Comparison of ENCODE assay signal across 11 cellular contexts in the genomic region with DNA sequence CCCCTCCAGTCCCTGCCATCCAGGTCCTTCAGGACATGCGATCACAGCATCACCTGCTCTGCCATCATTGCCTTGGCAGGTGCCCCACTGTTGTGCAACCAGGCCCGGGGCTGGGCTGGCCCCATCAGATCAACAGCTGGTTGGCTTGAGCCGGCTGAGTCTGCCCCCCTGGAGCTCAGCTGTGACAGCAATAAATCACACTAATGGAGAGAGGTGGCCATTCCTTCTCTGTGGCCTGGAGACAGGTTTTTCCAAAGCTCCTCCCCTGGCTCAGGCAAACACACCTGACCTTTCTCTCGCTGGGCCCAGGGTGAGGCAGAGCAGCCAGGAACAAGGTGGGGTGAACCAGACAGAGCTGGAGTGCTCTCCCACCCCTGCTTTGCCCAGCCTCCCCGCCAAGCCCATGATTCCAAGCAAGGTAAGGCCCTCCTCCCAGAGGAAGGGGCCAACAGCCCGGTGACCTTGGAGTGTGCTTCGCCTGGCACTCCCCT. TPM values are rescaled to one million over a fixed set of nuclear protein-coding genes. Genes with fewer than 3 reads are reported as not detected.
DNase-seq lines count a peak whose midpoint lies in the region; ATAC-seq and TF ChIP-seq lines count a peak whose summit lies in the region.
"Had no signal": no experiment of that assay in that cellular context is flagged by ENCODE, and none has a peak within 500 bp of the region (broad histone marks: within the 10 kb centered on the region; RNA-seq: fewer than 3 reads in every experiment).

No MANE protein-coding gene starts in this region.

- H3K36me3 ChIP-seq in H7 (replicated peaks; ENCODE audit: control insufficient read depth, insufficient read depth, low read length): no peaks in the 10 kb centered on the region

- TF ChIP-seq CTCF in dorsolateral prefrontal cortex (IDR thresholded peaks at IDR 0.05 in 54 of 56, conservative IDR thresholded peaks at IDR 0.05 in 2 of 56; ENCODE audit: low read depth in 1 of 56, partially characterized antibody in 56 of 56): no peak

- peak overlapping the region in 5 of 59 donors; percentile 16 to 37 (median 18) for H3K27ac ChIP-seq in dorsolateral prefrontal cortex
- H3K27ac ChIP-seq: SK-N-MC had no signal

- DNase-seq in H7 (peak; percentile 40), NCI-H2029 treated with DMSO at 0.1 percent for 48 hours (lab: John Stamatoyannopoulos, UW) (peak; percentile 98), dorsolateral prefrontal cortex (peak in 6 of 10 donors; percentile 8 to 45 (median 28)), posterior vena cava (ENCODE audit: low spot score) (peak; percentile 52)
- no peak for DNase-seq in effector CD4-positive, alpha-beta T cell
- no peak for DNase-seq in activated CD4-positive, alpha-beta T cell treated with anti-CD3 and anti-CD28 coated beads, Interleukin-2, amount 50 U/mL, for 48 hours
- DNase-seq: activated naive CD4-positive, alpha-beta T cell; nephron progenitor cell had no signal

- H3K4me3 ChIP-seq in H7 (ENCODE audit: insufficient read depth, low read depth, low read length) (no peak overlapping the region), dorsolateral prefrontal cortex (no peak overlapping the region)
- H3K4me3 ChIP-seq: SK-N-MC had no signal

- no peaks in the 10 kb centered on the region for H3K27me3 ChIP-seq in H7 (ENCODE audit: control insufficient read depth, insufficient read depth, low read length)
- H3K27me3 ChIP-seq in dorsolateral prefrontal cortex: peaks cover 0 to under 1% (median 0%) of the 10 kb centered on the region in 45 donors

- intact Hi-C loops in dorsolateral prefrontal cortex (cut with DNase I): no loop called here
- intact Hi-C loops in posterior vena cava (cut with DNase I): no loop called here

- ATAC-seq in HG02798 (IDR thresholded peaks at IDR 0.05; ENCODE audit: poor library complexity, unreplicated experiment): no peak
- no peak for ATAC-seq in GM21367 (IDR thresholded peaks at IDR 0.05; ENCODE audit: unreplicated experiment)

RNA-seq across cellular contexts. Expression of gene FXYD2, which starts 8.9 kb away (rescaled TPM):
- total RNA-seq in H7 (2014; rRNA removed; shearing (Covaris generic)): 0.07 and 0.66 TPM in 2 replicates
- total RNA-seq in dorsolateral prefrontal cortex (10 to 100 TPM in 5 of 120 experiments, 1 to 10 TPM in 115; 1.5 to 14.9 (median 4.6) TPM), posterior vena cava (1 to 10 TPM; 3.6 to 4.5 TPM)

RNA-seq across cellular contexts. Expression of gene DSCAML1, which starts 36.4 kb away (rescaled TPM):
- total RNA-seq in H7 (2014; rRNA removed; shearing (Covaris generic)): 0.33 and 0.59 TPM in 2 replicates
- total RNA-seq in dorsolateral prefrontal cortex (10 to 100 TPM; 16.1 to 61.7 (median 35.6) TPM), posterior vena cava (1 to 10 TPM; 1.2 to 1.5 TPM)

RNA-seq across cellular contexts. Expression of gene FXYD6, which starts 43.0 kb away (rescaled TPM):
- 17.8 and 32.8 TPM in 2 replicates for total RNA-seq in H7 (2014; rRNA removed; shearing (Covaris generic))
- 100 to 1,000 TPM; 188 to 567 (median 374) TPM for total RNA-seq in dorsolateral prefrontal cortex
- total RNA-seq in posterior vena cava: 100 to 1,000 TPM in 1 of 2 donors, 10 to 100 TPM in 1; 62.8 to 107 TPM

Comparison
In these comparisons a context has a peak if more than half of its experiments do, and no peak if none do; other contexts are left out.
1. DNase-seq: peak in H7 (single experiment), NCI-H2029 treated with DMSO at 0.1 percent for 48 hours (single experiment), dorsolateral prefrontal cortex (6 of 10) and posterior vena cava (single experiment); none in effector CD4-positive, alpha-beta T cell (single experiment) and activated CD4-positive, alpha-beta T cell treated with anti-CD3 and anti-CD28 coated beads, Interleukin-2, amount 50 U/mL, for 48 hours (0 of 2).
2. RNA of gene DSCAML1, which starts 36.4 kb away (total RNA-seq): 16.1 to 61.7 TPM in dorsolateral prefrontal cortex; 1.2 to 1.5 TPM in posterior vena cava and 0.33 to 0.59 TPM in H7; every median in the first group is over 4 times any median in the second.